ENCODE assay signal across 1 cellular context in the genomic region with DNA sequence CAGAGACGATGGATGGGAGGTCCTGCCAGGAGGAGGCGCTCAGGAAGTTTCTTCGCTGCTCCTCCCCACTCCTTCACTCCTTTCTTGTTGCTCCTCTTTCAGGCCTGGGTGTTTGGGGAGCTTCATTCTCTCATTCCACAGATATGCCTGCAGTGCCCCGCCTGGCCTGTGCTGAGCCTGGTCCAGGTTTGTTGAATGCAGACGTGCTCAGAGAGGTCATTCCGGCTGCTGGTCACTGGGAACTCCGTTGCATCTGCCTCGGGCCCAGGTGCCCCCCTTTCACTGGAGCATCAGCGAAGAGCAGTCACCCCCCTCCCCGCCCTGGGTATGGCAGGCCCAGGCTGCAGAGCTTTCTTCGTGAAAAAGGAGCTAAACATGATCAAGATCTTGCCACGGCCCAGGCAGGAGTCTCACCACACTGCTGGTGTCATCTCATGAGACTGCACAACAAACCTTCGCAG.
TF ChIP-seq lines count a peak whose summit lies in the region.

No MANE protein-coding gene starts in this region.

TF ChIP-seq in K562, 482 proteins besides CTCF, POLR2A, EP300 and RAD21:
- TF ChIP-seq SMC3 (conservative IDR thresholded peaks at IDR 0.05; ENCODE audit: insufficient read depth, low read depth, low read length) (0 out of 2 replicates have a peak, but pooled peaks have one; percentile 4), HDAC2 (IDR thresholded peaks at IDR 0.05) (no peak), ZNF121 (CRISPR knock-in tag; conservative IDR thresholded peaks at IDR 0.05) (no peak), SMAD4 (CRISPR knock-in tag; conservative IDR thresholded peaks at IDR 0.05) (no peak), ZNF263 (CRISPR knock-in tag; IDR thresholded peaks at IDR 0.05; ENCODE audit: borderline replicate concordance) (peak; percentile 70)
